In genomic region chr20:58102252-58102651, GRCh38 we compare ENCODE assay signal across 17 cellular contexts.
DNase-seq lines count a peak whose midpoint lies in the region; ATAC-seq, FAIRE-seq and TF ChIP-seq lines count a peak whose summit lies in the region.
"Had no signal": no experiment of that assay in that cellular context is flagged by ENCODE, and none has a peak within 500 bp of the region (broad histone marks: within the 10 kb centered on the region; RNA-seq: fewer than 3 reads in every experiment).

No MANE protein-coding gene starts in this region.

- TF ChIP-seq CTCF in astrocyte of the spinal cord (IDR thresholded peaks at IDR 0.05; ENCODE audit: low read depth, low read length) (no peak), keratinocyte (optimal IDR thresholded peaks at IDR 0.05 in 1 of 3, IDR thresholded peaks at IDR 0.05 in 1 of 3, conservative IDR thresholded peaks at IDR 0.05 in 1 of 3; ENCODE audit: extremely low read depth in 1 of 3, insufficient read depth in 2 of 3, low read length in 3 of 3) (no peak), gastrocnemius medialis (IDR thresholded peaks at IDR 0.05 in 4 of 5, conservative IDR thresholded peaks at IDR 0.05 in 1 of 5) (no peak)

- H3K36me3 ChIP-seq in MG63 (no peaks in the 10 kb centered on the region), keratinocyte (ENCODE audit: control insufficient read depth in 2 of 2, extremely low read depth in 1 of 2, insufficient read depth in 2 of 2, low read length in 2 of 2) (no peaks in the 10 kb centered on the region), gastrocnemius medialis (no peaks in the 10 kb centered on the region)
- H3K36me3 ChIP-seq: neutrophil, right atrium auricular region had no signal

- no peaks in the 10 kb centered on the region for H3K9me3 ChIP-seq in MG63
- H3K9me3 ChIP-seq in keratinocyte (ENCODE audit: control insufficient read depth, low read depth, low read length) = no peaks in the 10 kb centered on the region
- H3K9me3 ChIP-seq in gastrocnemius medialis = no peaks in the 10 kb centered on the region
- H3K9me3 ChIP-seq: neutrophil, right atrium auricular region had no signal

- H3K9ac ChIP-seq in keratinocyte (ENCODE audit: control insufficient read depth, extremely low read depth, insufficient read depth, low read length) = peak overlapping the region; percentile 25

- intact Hi-C loops in gastrocnemius medialis (cut with DNase I; ENCODE audit: low total_unique reads) = no loop called here

- H3K27me3 ChIP-seq in MG63 = no peaks in the 10 kb centered on the region
- H3K27me3 ChIP-seq in keratinocyte (ENCODE audit: control insufficient read depth, extremely low read depth, insufficient read depth, low read length) = peaks cover 26% of the 10 kb centered on the region
- H3K27me3 ChIP-seq in gastrocnemius medialis = no peaks in the 10 kb centered on the region
- H3K27me3 ChIP-seq: neutrophil, right atrium auricular region had no signal

- no peaks in the 10 kb centered on the region for H4K20me1 ChIP-seq in keratinocyte (ENCODE audit: control insufficient read depth, extremely low read depth, insufficient read depth, low read length)

- DNase-seq in COLO829 (ENCODE audit: low spot score) = peak; percentile 59
- DNase-seq in MG63 = peak; percentile 72
- peak; percentile 71 for DNase-seq in astrocyte of the spinal cord (ENCODE audit: low read depth, low spot score)
- no peak for DNase-seq in keratinocyte (ENCODE audit: low read depth, low spot score)
- no peak for DNase-seq in DMS114 treated with DMSO at 0.1 percent for 48 hours (lab: John Stamatoyannopoulos, UW; ENCODE audit: unreplicated experiment)
- DNase-seq in NCI-H510A treated with DMSO at 0.1 percent for 48 hours (lab: John Stamatoyannopoulos, UW) = no peak
- DNase-seq in gastrocnemius medialis = no peak
- DNase-seq: KBM-7, left cardiac atrium, NCI-H1105, NCI-H2107, NCI-H774, T-cell had no signal

- H3K27ac ChIP-seq in keratinocyte (ENCODE audit: control insufficient read depth, insufficient read depth, low read length) (peak overlapping the region; percentile 59), gastrocnemius medialis (no peak overlapping the region)
- H3K27ac ChIP-seq: HL-60, neutrophil, right atrium auricular region had no signal

- dilution Hi-C loops in keratinocyte (cut with MboI; ENCODE audit: extremely low pct_ligation_motif_present, low sequenced_read_pairs) = no loop called here

- TF ChIP-seq POLR2A in gastrocnemius medialis (IDR thresholded peaks at IDR 0.05) = no peak

- H3K4me1 ChIP-seq in keratinocyte (ENCODE audit: control insufficient read depth, extremely low read depth, insufficient read depth, low read length) (peaks cover 26% of the 10 kb centered on the region), gastrocnemius medialis (no peaks in the 10 kb centered on the region)
- H3K4me1 ChIP-seq: right atrium auricular region had no signal

- no peaks in the 10 kb centered on the region for H3K79me2 ChIP-seq in keratinocyte (ENCODE audit: control insufficient read depth, insufficient read depth, low read length)

- H2AFZ ChIP-seq in keratinocyte (ENCODE audit: control insufficient read depth, low read length) = no peak overlapping the region

- in situ Hi-C loops in astrocyte of the spinal cord (cut with HindIII; ENCODE audit: low sequenced_read_pairs) = no loop called here
- in situ Hi-C loops in gastrocnemius medialis (cut with MboI; ENCODE audit: low sequenced_read_pairs in 4 of 4) = no loop called here

- peaks cover 3% of the 10 kb centered on the region for H3K9me1 ChIP-seq in keratinocyte (ENCODE audit: control insufficient read depth, extremely low read depth, insufficient read depth, low read length)

- ATAC-seq in HG03175 (IDR thresholded peaks at IDR 0.05; ENCODE audit: unreplicated experiment) (no peak), gastrocnemius medialis (no peak)
- ATAC-seq: left cardiac atrium, T-cell had no signal

- no peak overlapping the region for H3K4me3 ChIP-seq in MG63
- no peak overlapping the region for H3K4me3 ChIP-seq in astrocyte of the spinal cord (ENCODE audit: low read depth, low read length)
- H3K4me3 ChIP-seq in keratinocyte (ENCODE audit: control insufficient read depth in 2 of 3, extremely low read depth in 1 of 3, insufficient read depth in 2 of 3, low read depth in 1 of 3, low read length in 3 of 3) = no peak overlapping the region
- H3K4me3 ChIP-seq in gastrocnemius medialis = no peak overlapping the region
- H3K4me3 ChIP-seq: right atrium auricular region had no signal

- H3K4me2 ChIP-seq in keratinocyte (ENCODE audit: control insufficient read depth, extremely low read depth, insufficient read depth, low read depth, low read length) = peak overlapping the region; percentile 42

- FAIRE-seq in keratinocyte (lab: Jason Lieb, UNC) = peak; percentile 93

Comparison
In these comparisons a context has a peak if more than half of its experiments do, and no peak if none do; other contexts are left out.
1. DNase-seq: peak in COLO829 (single experiment), MG63 (single experiment) and astrocyte of the spinal cord (single experiment); none in keratinocyte (single experiment), DMS114 treated with DMSO at 0.1 percent for 48 hours (single experiment), NCI-H510A treated with DMSO at 0.1 percent for 48 hours (single experiment) and gastrocnemius medialis (0 of 2).